Comparison of ENCODE assay signal across 26 cellular contexts in the genomic region with DNA sequence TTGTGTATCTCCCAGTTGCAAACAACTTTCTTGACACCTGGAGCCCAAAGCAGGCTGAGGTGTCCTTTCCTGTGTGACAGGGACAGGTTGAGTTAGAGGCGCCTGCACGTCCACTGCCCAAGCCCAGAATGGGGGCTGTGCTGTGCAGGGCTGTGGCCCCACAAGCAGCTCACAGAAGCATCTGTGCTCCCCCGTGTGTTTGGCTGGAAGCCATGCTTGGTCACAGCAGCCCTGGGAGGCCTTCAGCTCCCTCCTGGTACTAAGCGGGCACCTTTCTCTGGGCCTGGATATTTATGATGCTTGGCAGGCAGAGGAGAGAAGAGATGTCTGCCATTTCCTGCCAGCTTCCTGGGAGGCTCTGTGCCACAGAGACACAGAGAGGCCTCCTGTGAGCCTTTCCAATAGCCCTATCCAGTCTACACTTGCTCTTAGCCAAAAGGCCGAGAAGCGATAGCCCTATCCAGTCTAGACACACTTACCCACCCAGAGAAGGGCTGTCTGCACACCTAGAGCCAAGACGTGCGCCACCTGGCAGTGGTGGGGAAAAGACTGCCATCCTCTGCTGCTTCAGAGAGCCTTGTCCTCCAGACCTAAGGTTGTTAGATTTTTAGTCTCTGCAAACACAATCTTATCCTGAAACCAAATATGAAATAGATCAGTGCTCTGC.
DNase-seq lines count a peak whose midpoint lies in the region; ATAC-seq and TF ChIP-seq lines count a peak whose summit lies in the region.
"Had no signal": no experiment of that assay in that cellular context is flagged by ENCODE, and none has a peak within 500 bp of the region (broad histone marks: within the 10 kb centered on the region; RNA-seq: fewer than 3 reads in every experiment).

No MANE protein-coding gene starts in this region.

- no peak overlapping the region for H3K4me2 ChIP-seq in OCI-LY3 (ENCODE audit: low read length)

- H3K9me3 ChIP-seq in HEK293 (ENCODE audit: control insufficient read depth, insufficient read depth, low read depth, low read length) (no peaks in the 10 kb centered on the region), OCI-LY3 (ENCODE audit: insufficient read depth, low read length) (no peaks in the 10 kb centered on the region), heart left ventricle (no peaks in the 10 kb centered on the region)
- H3K9me3 ChIP-seq: gastroesophageal sphincter, pancreas, thyroid gland had no signal

- no peak for TF ChIP-seq POLR2A in heart left ventricle (IDR thresholded peaks at IDR 0.05)

- POLR2A ChIA-PET in HEK293 (lab: Yijun Ruan, JAX), result no interaction called here

- H3K9ac ChIP-seq in OCI-LY3 (ENCODE audit: low read length), result no peak overlapping the region
- H3K9ac ChIP-seq: GM23248 had no signal

- no peaks in the 10 kb centered on the region for H3K79me2 ChIP-seq in OCI-LY3 (ENCODE audit: low read length)

- H3K4me3 ChIP-seq in HEK293 (ENCODE audit: low read depth, low read length) (no peak overlapping the region), OCI-LY3 (ENCODE audit: low read length) (no peak overlapping the region), heart left ventricle (peak overlapping the region in 6 of 12 donors; percentile 16 to 40 (median 32))
- H3K4me3 ChIP-seq: gastroesophageal sphincter, GM23248, pancreas, skin epidermis, thyroid gland had no signal

- H3K4me1 Mint-ChIP-seq in progenitor cell of endocrine pancreas (ENCODE audit: low read depth), result no peaks in the 10 kb centered on the region
- H3K4me1 Mint-ChIP-seq: mesothelial cell of epicardium had no signal

- H4K20me1 ChIP-seq in OCI-LY3 (ENCODE audit: insufficient read depth, low read length), result peaks cover 33% of the 10 kb centered on the region

- peaks cover 0 to 11% of the 10 kb centered on the region in 2 experiments; a peak in 1 of 3 replicates for H3K36me3 ChIP-seq in HEK293 (ENCODE audit: control insufficient read depth in 2 of 2, insufficient read depth in 1 of 2, low read length in 2 of 2)
- H3K36me3 ChIP-seq in OCI-LY3 (replicated peaks; ENCODE audit: low read depth, low read length), result no peaks in the 10 kb centered on the region
- peaks cover 0 to 90% (median 51%) of the 10 kb centered on the region in 9 donors for H3K36me3 ChIP-seq in heart left ventricle
- H3K36me3 ChIP-seq: pancreas had no signal

- no peaks in the 10 kb centered on the region for H3K36me3 Mint-ChIP-seq in progenitor cell of endocrine pancreas (ENCODE audit: insufficient read depth)
- H3K36me3 Mint-ChIP-seq: natural killer cell had no signal

- DNase-seq in heart left ventricle, result peak in 2 of 5 donors; percentile 59 to 69
- no peak for DNase-seq in progenitor cell of endocrine pancreas (ENCODE audit: low spot score, unreplicated experiment)
- DNase-seq in activated CD4-positive, alpha-beta T cell treated with anti-CD3 and anti-CD28 coated beads for 4 hours, result no peak
- no peak for DNase-seq in activated CD4-positive, CD25-positive, alpha-beta regulatory T cell treated with anti-CD3 and anti-CD28 coated beads, Interleukin-2, amount 50 U/mL, for 72 hours
- DNase-seq: activated naive CD4-positive, alpha-beta T cell; activated T-cell treated with anti-CD3 and anti-CD28 coated beads, Interleukin-2, amount 50 U/mL, for 1 hour; amniotic stem cell; central memory CD4-positive, alpha-beta T cell; effector CD4-positive, alpha-beta T cell; GDM1; GM23248; KBM-7; kidney glomerular epithelial cell; natural killer cell; NCI-H510A treated with DMSO at 0.1 percent for 48 hours; pancreas; stimulated activated naive CD4-positive, alpha-beta T cell; thyroid gland had no signal

- H3K4me1 ChIP-seq in HEK293 (ENCODE audit: control insufficient read depth, insufficient read depth, low read length), result no peaks in the 10 kb centered on the region; the same call in 1 of the 2 replicates
- peaks cover 22% of the 10 kb centered on the region for H3K4me1 ChIP-seq in OCI-LY3 (ENCODE audit: low read length)
- H3K4me1 ChIP-seq in heart left ventricle, result peaks cover 0 to 55% (median 28%) of the 10 kb centered on the region in 12 donors
- H3K4me1 ChIP-seq: gastroesophageal sphincter, pancreas, thyroid gland had no signal

- H2AFZ ChIP-seq in OCI-LY3 (ENCODE audit: low read depth, low read length), result no peak overlapping the region
- H2AFZ ChIP-seq: GM23248 had no signal

- no peak overlapping the region for H3K27ac ChIP-seq in HEK293 (ENCODE audit: extremely low read depth, low read depth, low read length)
- H3K27ac ChIP-seq in OCI-LY3 (ENCODE audit: low read length), result no peak overlapping the region
- peak overlapping the region; percentile 73 to 100 (median 92) for H3K27ac ChIP-seq in heart left ventricle
- H3K27ac ChIP-seq: gastroesophageal sphincter, GM23248, pancreas, skin epidermis, thyroid gland had no signal

- H3K9me3 Mint-ChIP-seq in progenitor cell of endocrine pancreas (ENCODE audit: low read depth), result no peaks in the 10 kb centered on the region
- H3K9me3 Mint-ChIP-seq: mesothelial cell of epicardium, natural killer cell had no signal

- no peak overlapping the region for H3K4me3 Mint-ChIP-seq in progenitor cell of endocrine pancreas (ENCODE audit: low read depth)
- H3K4me3 Mint-ChIP-seq: mesothelial cell of epicardium, natural killer cell had no signal

- H3K27me3 Mint-ChIP-seq in progenitor cell of endocrine pancreas, result peaks cover 3% of the 10 kb centered on the region

- peak overlapping the region; percentile 4 for H3K27ac Mint-ChIP-seq in progenitor cell of endocrine pancreas
- H3K27ac Mint-ChIP-seq: mesothelial cell of epicardium, natural killer cell had no signal

- ATAC-seq in heart left ventricle (peak; percentile 5 to 23 (median 15)), GM21526 (IDR thresholded peaks at IDR 0.05; ENCODE audit: low FRiP score, unreplicated experiment) (no peak), HG03025 (IDR thresholded peaks at IDR 0.05; ENCODE audit: low FRiP score, unreplicated experiment) (no peak)
- ATAC-seq: esophagus mucosa, gastroesophageal sphincter, natural killer cell, pancreas had no signal

- TF ChIP-seq CTCF in HEK293 (tag by site-specific recombination; IDR thresholded peaks at IDR 0.05), result no peak
- 0 out of 2 replicates have a peak, but pooled peaks have one; percentile 5 for TF ChIP-seq CTCF in OCI-LY3 (IDR thresholded peaks at IDR 0.05; ENCODE audit: low read depth, low read length)
- TF ChIP-seq CTCF in heart left ventricle (IDR thresholded peaks at IDR 0.05), result no peak
- TF ChIP-seq CTCF in progenitor cell of endocrine pancreas (IDR thresholded peaks at IDR 0.05; ENCODE audit: unreplicated experiment), result no peak

- intact Hi-C loops in heart left ventricle (cut with DNase I), result no loop called here

- CTCF ChIA-PET in HEK293 (lab: Yijun Ruan, JAX), result interaction anchor here (0.6 to 4.3 kb wide), 2 partner anchors 11 to 27 kb away, joined by 3 to 27 read pairs; no protein-coding TSS in a partner anchor

- H3K27me3 ChIP-seq in OCI-LY3 (ENCODE audit: low read depth, low read length) (peaks cover 75% of the 10 kb centered on the region), heart left ventricle (no peaks in the 10 kb centered on the region)
- H3K27me3 ChIP-seq: gastroesophageal sphincter, pancreas, thyroid gland had no signal

- WGBS in heart left ventricle, 4 donors, result 44 to 64% (median 58%) methylated on average over 8 of the region's 8 CpGs

TF ChIP-seq in HEK293, 187 proteins besides CTCF, POLR2A, EP300 and RAD21:
- TF ChIP-seq ZBTB48 (tag by site-specific recombination; IDR thresholded peaks at IDR 0.05), result no peak
- TF ChIP-seq GLIS1 (tag by site-specific recombination; IDR thresholded peaks at IDR 0.05), result peak; percentile 28; the same call in 1 of the 2 replicates

Comparison
In these comparisons a context has a peak if more than half of its experiments do, and no peak if none do; other contexts are left out.
1. H3K27ac ChIP-seq: peak in heart left ventricle (12 of 12); none in HEK293 (single experiment) and OCI-LY3 (single experiment).
2. ATAC-seq: peak in heart left ventricle (4 of 4); none in GM21526 (single experiment) and HG03025 (single experiment).